9 cellular contexts compared by ENCODE assay signal in genomic region chr19:30719991-30720329, GRCh38.
A peak's percentile ranks its signal among the peaks of the same experiment; 100 is the strongest.
DNase-seq lines count a peak whose midpoint lies in the region; ATAC-seq, FAIRE-seq and TF ChIP-seq lines count a peak whose summit lies in the region.
"Had no signal": no experiment of that assay in that cellular context is flagged by ENCODE, and none has a peak within 500 bp of the region (broad histone marks: within the 10 kb centered on the region; RNA-seq: fewer than 3 reads in every experiment).

No MANE protein-coding gene starts in this region.

- peak overlapping the region; percentile 19 for H3K27ac ChIP-seq in angular gyrus (ENCODE audit: low read depth, low read length)
- H3K27ac ChIP-seq in stomach, result peak overlapping the region in 4 of 5 donors; percentile 61 to 86 (median 77)
- H3K27ac ChIP-seq: 22Rv1 had no signal

- peak overlapping the region; percentile 54 to 75 (median 64) for H3K4me3 ChIP-seq in stomach

- ATAC-seq in HG03378 (IDR thresholded peaks at IDR 0.05; ENCODE audit: unreplicated experiment), result no peak

- no peaks in the 10 kb centered on the region for H3K36me3 ChIP-seq in stomach

- FAIRE-seq in D721Med (lab: Jason Lieb, UNC), result no peak

- H3K9me3 ChIP-seq in stomach, result no peaks in the 10 kb centered on the region

- DNase-seq in DMS 273 (lab: John Stamatoyannopoulos, UW; ENCODE audit: unreplicated experiment), result peak; percentile 55
- no peak for DNase-seq in DMS 273 treated with DMSO at 0.1 percent for 48 hours (lab: John Stamatoyannopoulos, UW)
- DNase-seq in iPS-NIHi7 (ENCODE audit: extremely low spot score), result peak; percentile 49
- DNase-seq in stomach, result no peak
- no peak for DNase-seq in middle frontal gyrus (ENCODE audit: extremely low spot score, low spot score)
- DNase-seq in D721Med (ENCODE audit: insufficient read length, low spot score), result no peak

- TF ChIP-seq POLR2A in stomach (IDR thresholded peaks at IDR 0.05), result no peak

- no peak for TF ChIP-seq EP300 in stomach (IDR thresholded peaks at IDR 0.05)

- peaks cover 0 to under 1% (median 0%) of the 10 kb centered on the region in 3 donors for H3K27me3 ChIP-seq in stomach

- intact Hi-C loops in stomach (cut with DNase I; ENCODE audit: low total_unique reads), result no loop called here

- peaks cover 10 to 24% (median 20%) of the 10 kb centered on the region in 4 donors for H3K4me1 ChIP-seq in stomach

- TF ChIP-seq CTCF in stomach (IDR thresholded peaks at IDR 0.05) (no peak), D721Med (IDR thresholded peaks at IDR 0.05; ENCODE audit: insufficient read depth, missing control alignments) (no peak)

- WGBS in stomach, 5 donors, result 13 to 27% (median 15%) methylated on average over 9 of the region's 9 CpGs

Comparison
In these comparisons a context has a peak if more than half of its experiments do, and no peak if none do; other contexts are left out.
1. DNase-seq: peak in DMS 273 (single experiment) and iPS-NIHi7 (single experiment); none in DMS 273 treated with DMSO at 0.1 percent for 48 hours (single experiment), stomach (single experiment), middle frontal gyrus (single experiment) and D721Med (single experiment).